Comparison of ENCODE assay signal across 9 cellular contexts in genomic region chr16:27232061-27232841, GRCh38. TPM values are rescaled to one million over a fixed set of nuclear protein-coding genes. Genes with fewer than 3 reads are reported as not detected.
A peak's percentile ranks its signal among the peaks of the same experiment; 100 is the strongest.
DNase-seq lines count a peak whose midpoint lies in the region; ATAC-seq and TF ChIP-seq lines count a peak whose summit lies in the region.
"Had no signal": no experiment of that assay in that cellular context is flagged by ENCODE, and none has a peak within 500 bp of the region (broad histone marks: within the 10 kb centered on the region; RNA-seq: fewer than 3 reads in every experiment).

No MANE protein-coding gene starts in this region.

- no peaks in the 10 kb centered on the region for H4K20me1 ChIP-seq in DOHH2 (ENCODE audit: control insufficient read depth, insufficient read depth, low read depth, low read length)

- H3K4me1 ChIP-seq in DOHH2 (ENCODE audit: control insufficient read depth, low read length) (peaks cover 96% of the 10 kb centered on the region), mucosa of descending colon (ENCODE audit: low read depth) (peaks cover 69% of the 10 kb centered on the region), adrenal gland (replicated peaks in 1 of 2) (peaks cover 8 to 28% of the 10 kb centered on the region in 2 donors)

- H3F3A ChIP-seq in DOHH2 (ENCODE audit: control insufficient read depth, insufficient read depth): peaks cover 16% of the 10 kb centered on the region

- ATAC-seq in HG02642 (IDR thresholded peaks at IDR 0.05; ENCODE audit: poor library complexity, unreplicated experiment): peak; percentile 66
- ATAC-seq in mucosa of descending colon: peak; percentile 4
- ATAC-seq: left lung had no signal

- H3K9me2 ChIP-seq in DOHH2 (replicated peaks; ENCODE audit: control insufficient read depth, low read length): no peaks in the 10 kb centered on the region

- H3K27me3 ChIP-seq in DOHH2 (ENCODE audit: control insufficient read depth, low read length) (no peaks in the 10 kb centered on the region), adrenal gland (no peaks in the 10 kb centered on the region)
- H3K27me3 ChIP-seq: left lung had no signal

- H3K9me3 ChIP-seq in DOHH2 (ENCODE audit: control insufficient read depth, insufficient read depth, low read length) (no peaks in the 10 kb centered on the region), mucosa of descending colon (no peaks in the 10 kb centered on the region), adrenal gland (replicated peaks in 1 of 3) (no peaks in the 10 kb centered on the region)
- H3K9me3 ChIP-seq: left lung had no signal

- H3K79me2 ChIP-seq in DOHH2 (ENCODE audit: control insufficient read depth, low read length): peaks cover 9% of the 10 kb centered on the region

- no peak for TF ChIP-seq POLR2A in adrenal gland (IDR thresholded peaks at IDR 0.05)

- H3K36me3 ChIP-seq in DOHH2 (ENCODE audit: control insufficient read depth, low read length) (peaks cover 33% of the 10 kb centered on the region), mucosa of descending colon (ENCODE audit: low read depth) (no peaks in the 10 kb centered on the region), adrenal gland (replicated peaks in 1 of 2) (peaks cover 0 to 22% of the 10 kb centered on the region in 2 donors)

- peak overlapping the region; percentile 53 for H3K4me3 ChIP-seq in DOHH2 (ENCODE audit: low read length)
- no peak overlapping the region for H3K4me3 ChIP-seq in mucosa of descending colon
- no peak overlapping the region for H3K4me3 ChIP-seq in adrenal gland
- H3K4me3 ChIP-seq: left lung had no signal

- WGBS in adrenal gland, 4 donors: 67 to 90% (median 76%) methylated on average over 19 to 24 of the region's 24 CpGs

- DNase-seq in UCSD-AML1 (lab: John Stamatoyannopoulos, UW; ENCODE audit: unreplicated experiment) (peak; percentile 51), mucosa of descending colon (peak in 2 of 3 donors; percentile 77), NCI-H2029 (lab: John Stamatoyannopoulos, UW) (no peak), adrenal gland (no peak), SHP77 treated with DMSO at 0.1 percent for 48 hours (lab: John Stamatoyannopoulos, UW) (no peak), NCI-H510A (lab: John Stamatoyannopoulos, UW) (no peak)

- peak overlapping the region; percentile 78 for H3K4me2 ChIP-seq in DOHH2 (ENCODE audit: low read length)

- no peak for TF ChIP-seq CTCF in DOHH2 (IDR thresholded peaks at IDR 0.05; ENCODE audit: low read depth, low read length, poor library complexity, severe bottlenecking)
- TF ChIP-seq CTCF in mucosa of descending colon (IDR thresholded peaks at IDR 0.05): no peak
- no peak for TF ChIP-seq CTCF in adrenal gland (IDR thresholded peaks at IDR 0.05)

- H3K27ac ChIP-seq in DOHH2 (ENCODE audit: low read depth, low read length) (peak overlapping the region; percentile 86), adrenal gland (no peak overlapping the region)

- intact Hi-C loops in mucosa of descending colon (cut with DNase I, micrococcal nuclease): loop anchor here in 1 of 2 donors (5.0 to 10.0 kb wide), 2 partner anchors 83 to 135 kb away; partner anchors contain the start of gene IL4R
- intact Hi-C loops in adrenal gland (cut with DNase I): loop anchor here in 1 of 2 donors (10.0 kb wide), 1 partner anchor 83 kb away; the partner anchor contains the start of gene IL4R

RNA-seq across cellular contexts. Expression of gene KDM8, which starts 28.9 kb away (rescaled TPM):
- total RNA-seq in mucosa of descending colon (10 to 100 TPM in 1 of 3 donors, 1 to 10 TPM in 2; 8.7 to 12.9 (median 8.9) TPM), adrenal gland (10 to 100 TPM in 2 of 8 donors, 1 to 10 TPM in 6; 3.4 to 10.8 (median 6.8) TPM)
- polyA plus RNA-seq in adrenal gland: 10 to 100 TPM in 2 of 3 donors, 1 to 10 TPM in 1; 3.7 to 14.6 (median 11.5) TPM

RNA-seq across cellular contexts. Expression of gene NSMCE1, which starts 36.3 kb away (rescaled TPM):
- 10 to 100 TPM; 39.3 to 50.1 (median 48.9) TPM for total RNA-seq in mucosa of descending colon
- total RNA-seq in adrenal gland: 100 to 1,000 TPM in 1 of 8 donors, 10 to 100 TPM in 7; 75.0 to 182 (median 91.1) TPM
- polyA plus RNA-seq in adrenal gland: 10 to 100 TPM; 54.3 to 93.9 (median 79.4) TPM

Comparison
In these comparisons a context has a peak if more than half of its experiments do, and no peak if none do; other contexts are left out.
1. DNase-seq: peak in UCSD-AML1 (single experiment) and mucosa of descending colon (2 of 3); none in NCI-H2029 (single experiment), adrenal gland (0 of 7), SHP77 treated with DMSO at 0.1 percent for 48 hours (single experiment) and NCI-H510A (single experiment).